Comparison of ENCODE assay signal across 8 cellular contexts in genomic region chr10:14839305-14839695, GRCh38. TPM values are rescaled to one million over a fixed set of nuclear protein-coding genes. Genes with fewer than 3 reads are reported as not detected.
DNase-seq lines count a peak whose midpoint lies in the region; TF ChIP-seq lines count a peak whose summit lies in the region.

No MANE protein-coding gene starts in this region.

- 13% methylated on average over 14 of the region's 14 CpGs for WGBS in liver

- H3K9ac ChIP-seq in liver (ENCODE audit: low read depth in 1 of 2, low read length in 2 of 2) = peak overlapping the region; percentile 41 to 76

- no peak for TF ChIP-seq CTCF in ascending aorta (IDR thresholded peaks at IDR 0.05)
- no peak for TF ChIP-seq CTCF in liver (IDR thresholded peaks at IDR 0.05; ENCODE audit: low read depth, low read length, missing input control)
- no peak for TF ChIP-seq CTCF in type B pancreatic cell (conservative IDR thresholded peaks at IDR 0.05)

- H3K4me1 ChIP-seq in ascending aorta = peaks cover 0 to 7% of the 10 kb centered on the region in 2 donors
- peaks cover 0 to 19% (median 9%) of the 10 kb centered on the region in 4 donors for H3K4me1 ChIP-seq in liver (ENCODE audit: control insufficient read depth in 4 of 4, insufficient read depth in 4 of 4, low read length in 3 of 4)

- H3K9me3 ChIP-seq in ascending aorta = no peaks in the 10 kb centered on the region
- no peaks in the 10 kb centered on the region for H3K9me3 ChIP-seq in liver (ENCODE audit: control insufficient read depth in 4 of 4, low read length in 3 of 4)

- H3K36me3 ChIP-seq in ascending aorta (peaks cover 24 to 31% of the 10 kb centered on the region in 2 donors), liver (ENCODE audit: control insufficient read depth in 4 of 4, insufficient read depth in 3 of 4, low read depth in 1 of 4, low read length in 3 of 4) (peaks cover 3 to 28% (median 24%) of the 10 kb centered on the region in 4 donors)

- H3K36me3 Mint-ChIP-seq in type B pancreatic cell = peaks cover 7% of the 10 kb centered on the region

- no peaks in the 10 kb centered on the region for H3K9me3 Mint-ChIP-seq in type B pancreatic cell

- H3K27ac ChIP-seq in ascending aorta (peak overlapping the region; percentile 91 to 94), liver (ENCODE audit: low read depth in 1 of 2, low read length in 2 of 2) (peak overlapping the region in 1 of 2 donors; percentile 88)

- H3K27ac Mint-ChIP-seq in type B pancreatic cell = peak overlapping the region; percentile 98

- H3K27me3 Mint-ChIP-seq in type B pancreatic cell = no peaks in the 10 kb centered on the region

- H3K4me3 ChIP-seq in ascending aorta = peak overlapping the region; percentile 85 to 86
- peak overlapping the region; percentile 95 to 98 (median 97) for H3K4me3 ChIP-seq in liver (ENCODE audit: low read depth in 1 of 3, low read length in 3 of 3)

- H3K27me3 ChIP-seq in ascending aorta (no peaks in the 10 kb centered on the region), liver (ENCODE audit: control insufficient read depth in 4 of 4, insufficient read depth in 4 of 4, low read length in 3 of 4) (no peaks in the 10 kb centered on the region)

- peak overlapping the region; percentile 97 for H3K4me3 Mint-ChIP-seq in type B pancreatic cell

- peak; percentile 14 for DNase-seq in stimulated activated CD4-positive, alpha-beta T cell treated with anti-CD3 and anti-CD28 coated beads, Interleukin-15, amount 100 ng/mL, for 24 hours
- DNase-seq in stimulated activated CD4-positive, alpha-beta T cell treated with anti-CD3 and anti-CD28 coated beads, Interleukin-12 subunit alpha, Interleukin-12 subunit beta, amount 100 ng/mL, for 4 hours = no peak
- DNase-seq in ascending aorta (ENCODE audit: low spot score in 2 of 2) (no peak), type B pancreatic cell (ENCODE audit: extremely low spot score, unreplicated experiment) (no peak), NCI-H1694 treated with DMSO at 0.1 percent for 48 hours (lab: John Stamatoyannopoulos, UW) (no peak), SW480 (ENCODE audit: low spot score) (no peak)
- no peak for DNase-seq in stimulated activated naive CD4-positive, alpha-beta T cell treated with Interleukin-2 at 50 U/mL for 16 hours (lab: John Stamatoyannopoulos, UW)

- intact Hi-C loops in ascending aorta (cut with DNase I) = loop anchor here (2.0 to 5.0 kb wide), 4 partner anchors 102 to 302 kb away; partner anchors contain the start of gene RPP38

- peaks cover 22% of the 10 kb centered on the region for H3K4me1 Mint-ChIP-seq in type B pancreatic cell (ENCODE audit: unreplicated experiment)

- TF ChIP-seq RAD21 in liver (IDR thresholded peaks at IDR 0.05) = no peak

TF ChIP-seq in liver, 16 proteins besides CTCF, POLR2A, EP300 and RAD21:
- TF ChIP-seq HNF4G (IDR thresholded peaks at IDR 0.05) (no peak), MAX (IDR thresholded peaks at IDR 0.05) (no peak), RXRA (IDR thresholded peaks at IDR 0.05) (no peak), YY1 (IDR thresholded peaks at IDR 0.05) (no peak), TAF1 (conservative IDR thresholded peaks at IDR 0.05) (no peak), FOXA2 (IDR thresholded peaks at IDR 0.05) (no peak), SP1 (IDR thresholded peaks at IDR 0.05) (no peak)

RNA-seq across cellular contexts. Expression of gene HSPA14, which starts 1.2 kb away (rescaled TPM):
- total RNA-seq in ascending aorta (26.3 TPM), liver (1 to 10 TPM; 8.6 to 9.0 TPM), type B pancreatic cell (ENCODE audit: low replicate concordance) (10.6 and 17.3 TPM in 2 replicates)
- polyA plus RNA-seq in liver = 1 to 10 TPM; 5.3 to 8.4 TPM

RNA-seq across cellular contexts. Expression of gene MSANTD7, which starts 1.2 kb away (rescaled TPM):
- total RNA-seq in ascending aorta = 0.64 TPM
- total RNA-seq in liver = 1 to 10 TPM; 5.2 to 8.5 TPM
- polyA plus RNA-seq in liver = 1 to 10 TPM in 1 of 2 donors, under 1 TPM in 1; 0.82 to 1.8 TPM
- 15.3 and 18.1 TPM in 2 replicates for total RNA-seq in type B pancreatic cell (ENCODE audit: low replicate concordance)

RNA-seq across cellular contexts. Expression of gene CDNF, which starts 1.5 kb away (rescaled TPM):
- total RNA-seq in ascending aorta (not detected), liver (1 to 10 TPM; 1.5 to 5.9 TPM), type B pancreatic cell (ENCODE audit: low replicate concordance) (1.1 and 1.3 TPM in 2 replicates)
- 1 to 10 TPM; 2.7 to 3.1 TPM for polyA plus RNA-seq in liver

RNA-seq across cellular contexts. Expression of gene SUV39H2, which starts 39.4 kb away (rescaled TPM):
- total RNA-seq in ascending aorta = not detected
- total RNA-seq in liver = 1 to 10 TPM; 3.2 to 7.5 TPM
- 1 to 10 TPM; 1.8 to 2.7 TPM for polyA plus RNA-seq in liver
- total RNA-seq in type B pancreatic cell (ENCODE audit: low replicate concordance) = 16.5 and 39.7 TPM in 2 replicates
